Comparison of ENCODE assay signal across 8 cellular contexts in genomic region chr15:76904461-76905012, GRCh38.
DNase-seq lines count a peak whose midpoint lies in the region; ATAC-seq and TF ChIP-seq lines count a peak whose summit lies in the region.

No MANE protein-coding gene starts in this region.

- H4K20me1 ChIP-seq in DOHH2 (ENCODE audit: control insufficient read depth, insufficient read depth, low read depth, low read length): no peaks in the 10 kb centered on the region

- peak; percentile 5 for DNase-seq in NCI-H128 (lab: John Stamatoyannopoulos, UW; ENCODE audit: unreplicated experiment)
- peak; percentile 9 for DNase-seq in activated effector memory CD4-positive, alpha-beta T cell treated with Interleukin-2 at 50 U/mL for 16 hours
- DNase-seq in germinal center (ENCODE audit: low spot score): peak; percentile 14
- no peak for DNase-seq in middle frontal gyrus (ENCODE audit: extremely low spot score, low spot score)
- no peak for DNase-seq in D341Med (ENCODE audit: low spot score)

- H3K4me1 ChIP-seq in DOHH2 (ENCODE audit: control insufficient read depth, low read length): peaks cover 23% of the 10 kb centered on the region
- peaks cover 32% of the 10 kb centered on the region in 2 experiments for H3K4me1 ChIP-seq in neutrophil (ENCODE audit: control insufficient read depth in 1 of 2, insufficient read depth in 1 of 2, low read depth in 1 of 2, low read length in 1 of 2)

- H3K9me2 ChIP-seq in DOHH2 (replicated peaks; ENCODE audit: control insufficient read depth, low read length): no peaks in the 10 kb centered on the region

- TF ChIP-seq CTCF in DOHH2 (IDR thresholded peaks at IDR 0.05; ENCODE audit: low read depth, low read length, poor library complexity, severe bottlenecking) (no peak), neutrophil (IDR thresholded peaks at IDR 0.05) (no peak)

- peak; percentile 3 for ATAC-seq in GM21737 (IDR thresholded peaks at IDR 0.05; ENCODE audit: unreplicated experiment)

- H3K27ac ChIP-seq in DOHH2 (ENCODE audit: low read depth, low read length) (no peak overlapping the region), neutrophil (peak overlapping the region; percentile 76)

- peaks cover 9% of the 10 kb centered on the region; the same call in 1 of the 2 replicates for H3F3A ChIP-seq in DOHH2 (ENCODE audit: control insufficient read depth, insufficient read depth)

- peak overlapping the region; percentile 94 for H3K4me2 ChIP-seq in DOHH2 (ENCODE audit: low read length)

- H3K9me3 ChIP-seq in DOHH2 (ENCODE audit: control insufficient read depth, insufficient read depth, low read length) (no peaks in the 10 kb centered on the region), neutrophil (no peaks in the 10 kb centered on the region)

- H3K4me3 ChIP-seq in DOHH2 (ENCODE audit: low read length) (peak overlapping the region; percentile 85), neutrophil (ENCODE audit: low read depth in 1 of 2, low read length in 1 of 2) (peak overlapping the region; percentile 89 to 99)

- no peaks in the 10 kb centered on the region for H3K79me2 ChIP-seq in DOHH2 (ENCODE audit: control insufficient read depth, low read length)

- peaks cover 11% of the 10 kb centered on the region for H3K27me3 ChIP-seq in DOHH2 (ENCODE audit: control insufficient read depth, low read length)
- no peaks in the 10 kb centered on the region for H3K27me3 ChIP-seq in neutrophil

- H3K36me3 ChIP-seq in DOHH2 (ENCODE audit: control insufficient read depth, low read length) (no peaks in the 10 kb centered on the region), neutrophil (no peaks in the 10 kb centered on the region)

Comparison
In these comparisons a context has a peak if more than half of its experiments do, and no peak if none do; other contexts are left out.
1. DNase-seq: peak in NCI-H128 (single experiment), activated effector memory CD4-positive, alpha-beta T cell treated with Interleukin-2 at 50 U/mL for 16 hours (single experiment) and germinal center (single experiment); none in middle frontal gyrus (single experiment) and D341Med (single experiment).